Comparison of ENCODE assay signal across 8 cellular contexts in the genomic region with DNA sequence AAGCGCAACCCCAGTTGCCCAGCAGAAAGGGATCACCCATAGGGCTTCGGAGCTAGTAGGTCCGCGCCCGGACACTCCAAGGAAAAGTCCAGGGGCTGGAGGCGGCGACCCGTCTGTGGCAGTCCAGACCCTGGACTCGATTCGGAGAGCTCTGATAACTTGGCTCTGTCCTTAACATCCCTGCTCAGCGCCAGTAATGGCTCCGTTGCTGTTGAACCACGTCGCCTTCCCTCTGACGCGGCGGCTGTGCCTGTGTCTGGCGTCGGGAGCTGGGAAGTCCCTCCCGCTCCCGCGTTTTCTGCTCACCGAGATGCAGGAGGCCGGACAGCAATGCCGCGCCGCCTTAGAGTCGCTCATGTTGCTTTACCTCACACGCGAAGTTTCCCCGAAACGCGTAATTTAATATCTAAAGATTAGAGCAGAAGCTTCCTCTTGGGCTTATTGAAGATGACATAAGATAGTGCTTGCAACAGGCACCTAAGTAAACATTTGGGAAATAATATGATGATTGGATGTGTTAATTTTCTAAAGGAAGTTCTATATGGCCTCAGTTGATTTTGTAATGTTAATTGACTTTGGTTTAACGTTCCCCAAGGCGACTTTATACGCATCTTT. TPM values are rescaled to one million over a fixed set of nuclear protein-coding genes. Genes with fewer than 3 reads are reported as not detected.
DNase-seq lines count a peak whose midpoint lies in the region; ATAC-seq, FAIRE-seq and TF ChIP-seq lines count a peak whose summit lies in the region.

No MANE protein-coding gene starts in this region.

- peaks cover 6% of the 10 kb centered on the region for H3K27me3 Mint-ChIP-seq in neural crest cell (ENCODE audit: low read depth)

- no peak for FAIRE-seq in RCC 7860 (lab: Jason Lieb, UNC)

- in situ Hi-C loops in KBM-7 (cut with MboI; ENCODE audit: low pct_unique_long_range_greater_than_20kb, low sequenced_read_pairs): no loop called here

- H3K9me3 Mint-ChIP-seq in neural crest cell: no peaks in the 10 kb centered on the region

- peaks cover 1% of the 10 kb centered on the region for H3K36me3 Mint-ChIP-seq in neural crest cell (ENCODE audit: low read depth)

- H3K4me3 Mint-ChIP-seq in neural crest cell: peak overlapping the region; percentile 92

- peak; percentile 5 for ATAC-seq in GM21737 (IDR thresholded peaks at IDR 0.05; ENCODE audit: unreplicated experiment)

- peak overlapping the region; percentile 97 for H3K27ac Mint-ChIP-seq in neural crest cell (ENCODE audit: unreplicated experiment)

- TF ChIP-seq CTCF in neural crest cell (conservative IDR thresholded peaks at IDR 0.05): no peak

- DNase-seq in DMS 273 treated with DMSO at 0.1 percent for 48 hours (lab: John Stamatoyannopoulos, UW) (peak; percentile 57), KBM-7 (peak; percentile 81), RCC 7860 (ENCODE audit: low spot score) (peak; percentile 47), foreskin melanocyte (peak; percentile 70), neural crest cell (ENCODE audit: low read depth, low spot score) (peak; percentile 61), stromal cell of bone marrow (ENCODE audit: low read depth) (peak; percentile 81)
- DNase-seq in activated naive CD4-positive, alpha-beta T cell (lab: John Stamatoyannopoulos, UW): peak in 3 of 4 experiments; percentile 30 to 44 (median 40)

- peaks cover 34% of the 10 kb centered on the region for H3K4me1 Mint-ChIP-seq in neural crest cell

RNA-seq across cellular contexts. Expression of gene ZBTB14, which starts 1.3 kb away (rescaled TPM):
- total RNA-seq in neural crest cell: 21.9 and 22.4 TPM in 2 replicates

Comparison
In these comparisons a context has a peak if more than half of its experiments do, and no peak if none do; other contexts are left out.
1. Peak in every context shown above with its lines: DNase-seq and ATAC-seq.